ENCODE assay signal across 17 cellular contexts in genomic region chr20:59441860-59442810, GRCh38.
A peak's percentile ranks its signal among the peaks of the same experiment; 100 is the strongest.
DNase-seq lines count a peak whose midpoint lies in the region; ATAC-seq and TF ChIP-seq lines count a peak whose summit lies in the region.
"Had no signal": no experiment of that assay in that cellular context is flagged by ENCODE, and none has a peak within 500 bp of the region (broad histone marks: within the 10 kb centered on the region; RNA-seq: fewer than 3 reads in every experiment).

No MANE protein-coding gene starts in this region.

- H3K79me1 ChIP-seq in H9 (ENCODE audit: insufficient read depth, low read depth, low read length, poor library complexity, severe bottlenecking), result no peaks in the 10 kb centered on the region

- no peak overlapping the region for H2AK5ac ChIP-seq in H9 (ENCODE audit: insufficient read length, low read length)

- no peaks in the 10 kb centered on the region; a peak in 1 of 5 replicates for H3K9me3 Mint-ChIP-seq in H9
- H3K9me3 Mint-ChIP-seq: CD4-positive, CD25-positive, alpha-beta regulatory T cell had no signal

- no peak overlapping the region for H4K8ac ChIP-seq in H9 (replicated peaks; ENCODE audit: insufficient read length, low read depth, low read length)

- H2BK12ac ChIP-seq in H9 (ENCODE audit: insufficient read length, low read depth, low read length), result no peak overlapping the region

- H2BK5ac ChIP-seq in H9 (ENCODE audit: insufficient read length, low read length), result no peak overlapping the region

- H3K79me2 ChIP-seq in H9 (ENCODE audit: insufficient read depth, low read length), result no peaks in the 10 kb centered on the region

- H3K14ac ChIP-seq in H9 (ENCODE audit: insufficient read depth, low read length), result peak overlapping the region; percentile 28; the same call in 1 of the 2 replicates

- peak; percentile 39 for DNase-seq in activated effector memory CD4-positive, alpha-beta T cell treated with anti-CD3 and anti-CD28 coated beads, Interleukin-2, amount 50 U/mL, for 16 hours
- DNase-seq in activated effector memory CD4-positive, alpha-beta T cell treated with Interleukin-2 at 50 U/mL for 16 hours, result no peak
- no peak for DNase-seq in H9
- peak; percentile 77 for DNase-seq in testis
- no peak for DNase-seq in SIG-M5 (lab: John Stamatoyannopoulos, UW)
- no peak for DNase-seq in transverse colon
- DNase-seq: Calu3; CD4-positive, CD25-positive, alpha-beta regulatory T cell; DMS79; KBM-7; MV-4-11; NCI-H1436; NCI-H2029 treated with DMSO at 0.1 percent for 48 hours had no signal

- H3K4me3 ChIP-seq in testis (no peak overlapping the region), transverse colon (no peak overlapping the region)
- H3K4me3 ChIP-seq: HAP-1 had no signal

- H3K9ac ChIP-seq in H9 (ENCODE audit: extremely low read depth, insufficient read length, low read length), result no peak overlapping the region

- 0 out of 2 replicates have a peak, but pooled peaks cover 2% of the 10 kb centered on the region for H3K4me1 ChIP-seq in H9 (ENCODE audit: insufficient read depth, low read length)
- peaks cover 4% of the 10 kb centered on the region for H3K4me1 ChIP-seq in testis
- no peaks in the 10 kb centered on the region for H3K4me1 ChIP-seq in transverse colon
- H3K4me1 ChIP-seq: HAP-1 had no signal

- TF ChIP-seq POLR2A in testis (IDR thresholded peaks at IDR 0.05), result no peak
- TF ChIP-seq POLR2A in transverse colon (IDR thresholded peaks at IDR 0.05), result no peak

- H2BK20ac ChIP-seq in H9 (ENCODE audit: low read depth, low read length, poor library complexity, severe bottlenecking), result no peak overlapping the region

- ATAC-seq in HG03432 (IDR thresholded peaks at IDR 0.05; ENCODE audit: unreplicated experiment), result no peak
- ATAC-seq: Panc1 had no signal

- no peaks in the 10 kb centered on the region for H3K23me2 ChIP-seq in H9 (ENCODE audit: insufficient read length, low read depth, low read length, poor library complexity, severe bottlenecking)

- no peaks in the 10 kb centered on the region for H3K36me3 ChIP-seq in testis (ENCODE audit: low read depth, missing control alignments)
- H3K36me3 ChIP-seq in transverse colon, result no peaks in the 10 kb centered on the region
- H3K36me3 ChIP-seq: HAP-1 had no signal

- intact Hi-C loops in testis (cut with DNase I; ENCODE audit: low total_unique reads), result no loop called here
- intact Hi-C loops in transverse colon (cut with DNase I; ENCODE audit: low total_unique reads), result no loop called here

- H4K20me1 ChIP-seq in H9 (ENCODE audit: control insufficient read depth, insufficient read depth, insufficient read length), result no peaks in the 10 kb centered on the region

- H3T11ph ChIP-seq in H9 (ENCODE audit: low read length), result no peak overlapping the region

- H3K56ac ChIP-seq in H9 (ENCODE audit: insufficient read length, low read depth, low read length), result no peak overlapping the region

- H4K91ac ChIP-seq in H9 (ENCODE audit: insufficient read length, low read depth, low read length), result no peak overlapping the region

- no peak overlapping the region for H2BK15ac ChIP-seq in H9 (ENCODE audit: low read depth, low read length)

- H3K9me3 ChIP-seq in H9 (ENCODE audit: control insufficient read depth, low read depth, low read length), result no peaks in the 10 kb centered on the region
- H3K9me3 ChIP-seq in testis, result no peaks in the 10 kb centered on the region
- no peaks in the 10 kb centered on the region for H3K9me3 ChIP-seq in transverse colon
- H3K9me3 ChIP-seq: HAP-1 had no signal

- H4K5ac ChIP-seq in H9 (ENCODE audit: insufficient read length, low read depth, low read length), result no peak overlapping the region

- in situ Hi-C loops in transverse colon (cut with MboI; ENCODE audit: low pct_ligation_motif_present in 1 of 4, low pct_unique_long_range_greater_than_20kb in 1 of 4, low sequenced_read_pairs in 3 of 4), result no loop called here

- H3K36me3 Mint-ChIP-seq in H9 (ENCODE audit: insufficient read depth in 1 of 3, low read depth in 3 of 3), result no peaks in the 10 kb centered on the region
- H3K36me3 Mint-ChIP-seq: CD4-positive, CD25-positive, alpha-beta regulatory T cell had no signal

- no peak overlapping the region for H2BK120ac ChIP-seq in H9 (ENCODE audit: low read depth, low read length, poor library complexity, severe bottlenecking)

- H3K27ac Mint-ChIP-seq in H9, result no peak overlapping the region; a peak in 1 of 7 replicates
- H3K27ac Mint-ChIP-seq: CD4-positive, CD25-positive, alpha-beta regulatory T cell had no signal

- H2AFZ ChIP-seq in H9 (ENCODE audit: low read length), result no peak overlapping the region

- H3K23ac ChIP-seq in H9 (ENCODE audit: insufficient read length, low read depth, low read length), result no peak overlapping the region

- H3K4ac ChIP-seq in H9 (ENCODE audit: low read depth, low read length), result no peak overlapping the region

- no peak overlapping the region for H3K4me2 ChIP-seq in H9 (ENCODE audit: insufficient read depth, insufficient read length, low read length)

- H3K18ac ChIP-seq in H9 (ENCODE audit: insufficient read length, low read depth, low read length), result no peak overlapping the region

- no peak overlapping the region for H3K4me3 Mint-ChIP-seq in H9
- H3K4me3 Mint-ChIP-seq: CD4-positive, CD25-positive, alpha-beta regulatory T cell had no signal

- TF ChIP-seq CTCF in H9 (conservative IDR thresholded peaks at IDR 0.05) (no peak), VCaP (conservative IDR thresholded peaks at IDR 0.05) (no peak), testis (IDR thresholded peaks at IDR 0.05) (no peak), transverse colon (IDR thresholded peaks at IDR 0.05) (no peak)

- TF ChIP-seq EP300 in transverse colon (IDR thresholded peaks at IDR 0.05; ENCODE audit: low read depth), result no peak

- H3K27me3 Mint-ChIP-seq in H9 (ENCODE audit: low read depth), result peaks cover 23% of the 10 kb centered on the region

- H3K27ac ChIP-seq in H9 (ENCODE audit: insufficient read length, low read depth, low read length), result no peak overlapping the region
- peak overlapping the region; percentile 82 for H3K27ac ChIP-seq in VCaP
- H3K27ac ChIP-seq in testis, result no peak overlapping the region
- no peak overlapping the region for H3K27ac ChIP-seq in transverse colon

- WGBS in H9 (ENCODE audit: extremely low coverage, insufficient read length, low lambda C conversion rate), result 100% methylated on average over 1 of the region's 12 CpGs
- 59 to 61% methylated on average over 12 of the region's 12 CpGs for WGBS in testis, 2 donors
- 66 to 100% methylated on average over 1 to 12 of the region's 12 CpGs for WGBS in transverse colon (ENCODE audit: low coverage in 1 of 2), 2 donors

- H3K27me3 ChIP-seq in H9 (ENCODE audit: insufficient read depth, low read length) (no peaks in the 10 kb centered on the region), testis (no peaks in the 10 kb centered on the region), transverse colon (peaks cover 53% of the 10 kb centered on the region)

- H3K4me1 Mint-ChIP-seq in H9, result peaks cover 8 to 13% of the 10 kb centered on the region in 2 experiments
- H3K4me1 Mint-ChIP-seq: CD4-positive, CD25-positive, alpha-beta regulatory T cell had no signal

Comparison
In these comparisons a context has a peak if more than half of its experiments do, and no peak if none do; other contexts are left out.
1. DNase-seq: peak in activated effector memory CD4-positive, alpha-beta T cell treated with anti-CD3 and anti-CD28 coated beads, Interleukin-2, amount 50 U/mL, for 16 hours (single experiment) and testis (single experiment); none in activated effector memory CD4-positive, alpha-beta T cell treated with Interleukin-2 at 50 U/mL for 16 hours (single experiment), H9 (single experiment), SIG-M5 (single experiment) and transverse colon (single experiment).